1 cellular context compared by ENCODE assay signal in the genomic region with DNA sequence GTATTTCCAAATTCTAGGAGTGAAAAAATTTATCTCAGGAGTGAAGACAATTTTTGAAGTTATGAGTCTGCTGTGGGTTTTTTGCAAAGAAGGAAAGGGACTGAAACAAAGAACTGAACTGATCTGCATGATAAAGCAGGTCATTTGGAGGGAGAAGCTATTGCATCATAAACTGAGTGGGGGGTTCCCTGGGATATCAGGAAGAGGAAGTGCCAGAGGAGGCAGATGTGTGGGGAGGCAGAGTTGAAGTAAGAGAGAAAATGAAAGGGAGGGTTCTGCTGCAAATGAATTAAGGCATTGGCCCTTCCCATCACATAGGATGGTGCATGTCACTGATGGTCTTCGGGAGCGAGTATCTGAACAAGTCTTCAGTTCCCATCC.
TF ChIP-seq lines count a peak whose summit lies in the region.

No MANE protein-coding gene starts in this region.

TF ChIP-seq in K562, 482 proteins besides CTCF, POLR2A, EP300 and RAD21 (continued from another document):
- TF ChIP-seq, protein P1, sequence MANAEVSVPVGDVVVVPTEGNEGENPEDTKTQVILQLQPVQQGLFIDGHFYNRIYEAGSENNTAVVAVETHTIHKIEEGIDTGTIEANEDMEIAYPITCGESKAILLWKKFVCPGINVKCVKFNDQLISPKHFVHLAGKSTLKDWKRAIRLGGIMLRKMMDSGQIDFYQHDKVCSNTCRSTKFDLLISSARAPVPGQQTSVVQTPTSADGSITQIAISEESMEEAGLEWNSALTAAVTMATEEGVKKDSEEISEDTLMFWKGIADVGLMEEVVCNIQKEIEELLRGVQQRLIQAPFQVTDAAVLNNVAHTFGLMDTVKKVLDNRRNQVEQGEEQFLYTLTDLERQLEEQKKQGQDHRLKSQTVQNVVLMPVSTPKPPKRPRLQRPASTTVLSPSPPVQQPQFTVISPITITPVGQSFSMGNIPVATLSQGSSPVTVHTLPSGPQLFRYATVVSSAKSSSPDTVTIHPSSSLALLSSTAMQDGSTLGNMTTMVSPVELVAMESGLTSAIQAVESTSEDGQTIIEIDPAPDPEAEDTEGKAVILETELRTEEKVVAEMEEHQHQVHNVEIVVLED (CRISPR knock-in tag; IDR thresholded peaks at IDR 0.05): no peak
- TF ChIP-seq ZSCAN32 (CRISPR knock-in tag; IDR thresholded peaks at IDR 0.05) (no peak), CEBPG (CRISPR knock-in tag; IDR thresholded peaks at IDR 0.05) (no peak), CEBPG (tag; conservative IDR thresholded peaks at IDR 0.05 in 1 of 2, IDR thresholded peaks at IDR 0.05 in 1 of 2) (peak; percentile 41 to 68), ELF2 (CRISPR knock-in tag; IDR thresholded peaks at IDR 0.05) (peak; percentile 31; the same call in 1 of the 2 replicates), MCM5 (IDR thresholded peaks at IDR 0.05; ENCODE audit: low read depth) (no peak), GABPA (tag; conservative IDR thresholded peaks at IDR 0.05; ENCODE audit: low read depth) (peak; percentile 26; the same call in 1 of the 2 replicates), ZNF197 (CRISPR knock-in tag; IDR thresholded peaks at IDR 0.05; ENCODE audit: low read depth) (no peak), NR2F6 (CRISPR knock-in tag; IDR thresholded peaks at IDR 0.05) (no peak), RBM25 (IDR thresholded peaks at IDR 0.05; ENCODE audit: low read depth, low read length, severe bottlenecking) (no peak), ZNF263 (CRISPR knock-in tag; IDR thresholded peaks at IDR 0.05; ENCODE audit: borderline replicate concordance) (no peak), TAF1 (IDR thresholded peaks at IDR 0.05; ENCODE audit: control insufficient read depth, extremely low read depth, insufficient read depth, low read length, severe bottlenecking) (no peak), ATF7 (IDR thresholded peaks at IDR 0.05) (peak; percentile 41; the same call in 1 of the 2 replicates), ZBTB17 (CRISPR knock-in tag; IDR thresholded peaks at IDR 0.05) (no peak), ZNF133 (CRISPR knock-in tag; IDR thresholded peaks at IDR 0.05) (no peak), MEF2A (IDR thresholded peaks at IDR 0.05; ENCODE audit: control insufficient read depth, low read depth, low read length) (no peak), SOX6 (IDR thresholded peaks at IDR 0.05) (peak; percentile 43; the same call in 1 of the 2 replicates), PRPF4 (IDR thresholded peaks at IDR 0.05; ENCODE audit: insufficient read depth, low read depth, low read length, poor library complexity, severe bottlenecking) (no peak), E2F3 (CRISPR knock-in tag; IDR thresholded peaks at IDR 0.05) (no peak), BHLHE40 (IDR thresholded peaks at IDR 0.05; ENCODE audit: low read length) (no peak), CREM (IDR thresholded peaks at IDR 0.05; ENCODE audit: low read depth) (no peak), HNRNPK (IDR thresholded peaks at IDR 0.05; ENCODE audit: low read depth, low read length, poor library complexity, severe bottlenecking) (no peak), SIRT6 (IDR thresholded peaks at IDR 0.05; ENCODE audit: low read depth, low read length) (no peak), RBM17 (IDR thresholded peaks at IDR 0.05; ENCODE audit: borderline replicate concordance, low read depth, low read length) (no peak), SUPT5H (IDR thresholded peaks at IDR 0.05) (no peak), NR1H2 (CRISPR knock-in tag; IDR thresholded peaks at IDR 0.05) (no peak), POU5F1 (IDR thresholded peaks at IDR 0.05; ENCODE audit: borderline replicate concordance, low read depth, low read length, partially characterized antibody) (no peak)
- TF ChIP-seq, protein P2, sequence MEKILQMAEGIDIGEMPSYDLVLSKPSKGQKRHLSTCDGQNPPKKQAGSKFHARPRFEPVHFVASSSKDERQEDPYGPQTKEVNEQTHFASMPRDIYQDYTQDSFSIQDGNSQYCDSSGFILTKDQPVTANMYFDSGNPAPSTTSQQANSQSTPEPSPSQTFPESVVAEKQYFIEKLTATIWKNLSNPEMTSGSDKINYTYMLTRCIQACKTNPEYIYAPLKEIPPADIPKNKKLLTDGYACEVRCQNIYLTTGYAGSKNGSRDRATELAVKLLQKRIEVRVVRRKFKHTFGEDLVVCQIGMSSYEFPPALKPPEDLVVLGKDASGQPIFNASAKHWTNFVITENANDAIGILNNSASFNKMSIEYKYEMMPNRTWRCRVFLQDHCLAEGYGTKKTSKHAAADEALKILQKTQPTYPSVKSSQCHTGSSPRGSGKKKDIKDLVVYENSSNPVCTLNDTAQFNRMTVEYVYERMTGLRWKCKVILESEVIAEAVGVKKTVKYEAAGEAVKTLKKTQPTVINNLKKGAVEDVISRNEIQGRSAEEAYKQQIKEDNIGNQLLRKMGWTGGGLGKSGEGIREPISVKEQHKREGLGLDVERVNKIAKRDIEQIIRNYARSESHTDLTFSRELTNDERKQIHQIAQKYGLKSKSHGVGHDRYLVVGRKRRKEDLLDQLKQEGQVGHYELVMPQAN (IDR thresholded peaks at IDR 0.05; ENCODE audit: borderline replicate concordance): no peak
- TF ChIP-seq, protein P3, sequence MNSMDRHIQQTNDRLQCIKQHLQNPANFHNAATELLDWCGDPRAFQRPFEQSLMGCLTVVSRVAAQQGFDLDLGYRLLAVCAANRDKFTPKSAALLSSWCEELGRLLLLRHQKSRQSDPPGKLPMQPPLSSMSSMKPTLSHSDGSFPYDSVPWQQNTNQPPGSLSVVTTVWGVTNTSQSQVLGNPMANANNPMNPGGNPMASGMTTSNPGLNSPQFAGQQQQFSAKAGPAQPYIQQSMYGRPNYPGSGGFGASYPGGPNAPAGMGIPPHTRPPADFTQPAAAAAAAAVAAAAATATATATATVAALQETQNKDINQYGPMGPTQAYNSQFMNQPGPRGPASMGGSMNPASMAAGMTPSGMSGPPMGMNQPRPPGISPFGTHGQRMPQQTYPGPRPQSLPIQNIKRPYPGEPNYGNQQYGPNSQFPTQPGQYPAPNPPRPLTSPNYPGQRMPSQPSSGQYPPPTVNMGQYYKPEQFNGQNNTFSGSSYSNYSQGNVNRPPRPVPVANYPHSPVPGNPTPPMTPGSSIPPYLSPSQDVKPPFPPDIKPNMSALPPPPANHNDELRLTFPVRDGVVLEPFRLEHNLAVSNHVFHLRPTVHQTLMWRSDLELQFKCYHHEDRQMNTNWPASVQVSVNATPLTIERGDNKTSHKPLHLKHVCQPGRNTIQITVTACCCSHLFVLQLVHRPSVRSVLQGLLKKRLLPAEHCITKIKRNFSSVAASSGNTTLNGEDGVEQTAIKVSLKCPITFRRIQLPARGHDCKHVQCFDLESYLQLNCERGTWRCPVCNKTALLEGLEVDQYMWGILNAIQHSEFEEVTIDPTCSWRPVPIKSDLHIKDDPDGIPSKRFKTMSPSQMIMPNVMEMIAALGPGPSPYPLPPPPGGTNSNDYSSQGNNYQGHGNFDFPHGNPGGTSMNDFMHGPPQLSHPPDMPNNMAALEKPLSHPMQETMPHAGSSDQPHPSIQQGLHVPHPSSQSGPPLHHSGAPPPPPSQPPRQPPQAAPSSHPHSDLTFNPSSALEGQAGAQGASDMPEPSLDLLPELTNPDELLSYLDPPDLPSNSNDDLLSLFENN (IDR thresholded peaks at IDR 0.05; ENCODE audit: low read depth in 2 of 2, low read length in 2 of 2): no peak
- TF ChIP-seq, protein P4, sequence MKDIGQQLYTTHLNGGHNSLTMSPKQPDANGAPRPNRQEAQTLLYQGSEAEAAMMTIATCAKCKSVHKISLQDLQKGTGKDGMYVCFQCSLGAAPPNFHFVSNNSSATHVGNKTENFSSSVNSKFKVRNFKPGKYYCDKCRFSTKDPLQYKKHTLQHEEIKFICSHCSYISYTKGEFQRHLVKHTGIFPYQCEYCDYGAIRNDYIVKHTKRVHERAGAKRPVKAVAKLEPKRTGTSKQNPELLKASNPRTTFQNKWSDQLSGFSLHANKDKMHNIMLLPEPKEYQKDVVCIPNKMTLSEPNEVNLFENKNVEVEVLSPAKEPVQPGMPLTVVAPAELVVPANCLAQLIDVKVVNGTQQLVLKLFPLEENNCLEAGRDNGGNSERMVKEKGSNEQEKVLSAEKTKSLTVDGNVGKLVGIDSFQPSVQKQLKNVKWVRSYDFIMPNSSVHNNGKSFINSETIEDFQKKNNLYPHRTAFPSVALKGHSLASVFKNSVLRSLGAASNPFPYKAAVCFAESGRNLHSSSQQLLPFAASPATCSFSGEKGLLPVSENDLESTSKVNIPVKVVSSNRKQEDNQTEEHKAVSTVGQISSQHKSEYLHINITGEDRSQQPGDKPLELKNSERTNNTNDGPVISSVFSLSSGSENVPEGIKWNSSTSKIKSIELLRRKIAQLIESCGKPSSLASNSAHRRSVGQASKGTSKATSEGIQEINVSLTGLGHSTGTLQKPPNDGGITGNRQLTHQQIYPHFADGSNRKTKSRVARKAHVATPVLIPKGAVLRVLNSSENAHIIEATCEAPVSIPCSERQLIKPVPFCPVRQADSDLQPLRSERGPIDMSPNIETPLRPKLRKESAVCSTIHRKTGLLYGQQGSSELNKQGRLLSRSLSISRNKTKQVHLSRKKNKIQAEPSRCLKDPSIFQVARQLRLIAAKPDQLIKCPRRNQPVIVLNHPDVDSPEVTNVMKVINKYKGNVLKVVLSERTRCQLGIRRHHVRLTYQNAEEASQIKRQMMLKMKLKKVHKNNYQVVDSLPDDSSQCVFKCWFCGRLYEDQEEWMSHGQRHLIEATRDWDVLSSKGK (CRISPR knock-in tag; IDR thresholded peaks at IDR 0.05): no peak
- TF ChIP-seq, protein P5, sequence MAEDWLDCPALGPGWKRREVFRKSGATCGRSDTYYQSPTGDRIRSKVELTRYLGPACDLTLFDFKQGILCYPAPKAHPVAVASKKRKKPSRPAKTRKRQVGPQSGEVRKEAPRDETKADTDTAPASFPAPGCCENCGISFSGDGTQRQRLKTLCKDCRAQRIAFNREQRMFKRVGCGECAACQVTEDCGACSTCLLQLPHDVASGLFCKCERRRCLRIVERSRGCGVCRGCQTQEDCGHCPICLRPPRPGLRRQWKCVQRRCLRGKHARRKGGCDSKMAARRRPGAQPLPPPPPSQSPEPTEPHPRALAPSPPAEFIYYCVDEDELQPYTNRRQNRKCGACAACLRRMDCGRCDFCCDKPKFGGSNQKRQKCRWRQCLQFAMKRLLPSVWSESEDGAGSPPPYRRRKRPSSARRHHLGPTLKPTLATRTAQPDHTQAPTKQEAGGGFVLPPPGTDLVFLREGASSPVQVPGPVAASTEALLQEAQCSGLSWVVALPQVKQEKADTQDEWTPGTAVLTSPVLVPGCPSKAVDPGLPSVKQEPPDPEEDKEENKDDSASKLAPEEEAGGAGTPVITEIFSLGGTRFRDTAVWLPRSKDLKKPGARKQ (CRISPR knock-in tag; IDR thresholded peaks at IDR 0.05): no peak
